ENCODE assay signal across 5 cellular contexts in genomic region chr17:59311521-59311920, GRCh38. TPM values are rescaled to one million over a fixed set of nuclear protein-coding genes. Genes with fewer than 3 reads are reported as not detected.
DNase-seq lines count a peak whose midpoint lies in the region; ATAC-seq, FAIRE-seq and TF ChIP-seq lines count a peak whose summit lies in the region.
"Not testable (repeated sequence)": the region's sequence is repeated elsewhere in the genome, so short reads cannot be mapped to it uniquely, and the experiment has no call there.

No MANE protein-coding gene starts in this region.

- H3F3A ChIP-seq in MM.1S (ENCODE audit: insufficient read depth, low read length), result not testable (repeated sequence)

- not testable (repeated sequence) for H3K4me1 ChIP-seq in MM.1S (ENCODE audit: low read length)
- H3K4me1 ChIP-seq in HepG2 (ENCODE audit: insufficient read depth, low read length), result peaks cover 31% of the 10 kb centered on the region

- not testable (repeated sequence) for TF ChIP-seq EP300 in HepG2 (IDR thresholded peaks at IDR 0.05; ENCODE audit: low read depth in 2 of 2, low read length in 2 of 2); HepG2 (CRISPR knock-in tag; IDR thresholded peaks at IDR 0.05; ENCODE audit: borderline replicate concordance)

- not testable (repeated sequence) for H3K36me3 Mint-ChIP-seq in activated CD4-positive, alpha-beta T cell treated with anti-CD3 and anti-CD28 coated beads, Interleukin-2, amount 10 ng/mL, durations not matched to agents 24 days and 14 days (ENCODE audit: low read depth); chondrocyte (ENCODE audit: low read depth)

- not testable (repeated sequence) for TF ChIP-seq CTCF in MM.1S (IDR thresholded peaks at IDR 0.05; ENCODE audit: low read length); chondrocyte (IDR thresholded peaks at IDR 0.05); HepG2 (CRISPR knock-in tag; IDR thresholded peaks at IDR 0.05)

- H4K20me1 ChIP-seq in MM.1S (ENCODE audit: insufficient read depth, low read length); HepG2 (ENCODE audit: insufficient read depth, low read length): not testable (repeated sequence)

- not testable (repeated sequence) for H3K4me1 Mint-ChIP-seq in activated CD4-positive, alpha-beta T cell treated with anti-CD3 and anti-CD28 coated beads, Interleukin-2, amount 10 ng/mL, durations not matched to agents 24 days and 14 days
- H3K4me1 Mint-ChIP-seq in chondrocyte (ENCODE audit: low read depth), result peaks cover 17% of the 10 kb centered on the region

- 0 out of 2 replicates have a peak overlapping the region, but pooled peaks have one; percentile 21 for H2AFZ ChIP-seq in MM.1S (ENCODE audit: low read length)
- H2AFZ ChIP-seq in HepG2 (ENCODE audit: low read length), result not testable (repeated sequence)

- intact Hi-C loops in activated CD4-positive, alpha-beta T cell treated with anti-CD3 and anti-CD28 coated beads, Interleukin-2, amount 10 ng/mL, durations not matched to agents 24 days and 14 days (cut with micrococcal nuclease), result loop anchor here (1.0 to 2.0 kb wide), 3 partner anchors 130 to 247 kb away; no protein-coding TSS in a partner anchor
- intact Hi-C loops in HepG2 (cut with micrococcal nuclease; ENCODE audit: unreplicated experiment), result loop anchor here (1.0 to 2.0 kb wide), 4 partner anchors 124 to 247 kb away; no protein-coding TSS in a partner anchor

- WGBS in HepG2 (ENCODE audit: low lambda C conversion rate), result 54% methylated on average over 7 of the region's 7 CpGs

- FAIRE-seq in HepG2 (lab: Jason Lieb, UNC), result not testable (repeated sequence)

- TF ChIP-seq POLR2A in HepG2 (IDR thresholded peaks at IDR 0.05; ENCODE audit: insufficient read depth in 1 of 2, low read depth in 2 of 2, low read length in 2 of 2), result not testable (repeated sequence)

- ATAC-seq in HepG2, result not testable (repeated sequence)

- not testable (repeated sequence) for H3K79me2 ChIP-seq in MM.1S (ENCODE audit: low read length); HepG2 (ENCODE audit: insufficient read depth, low read length)

- not testable (repeated sequence) for H3K9me3 Mint-ChIP-seq in activated CD4-positive, alpha-beta T cell treated with anti-CD3 and anti-CD28 coated beads, Interleukin-2, amount 10 ng/mL, durations not matched to agents 24 days and 14 days; chondrocyte (ENCODE audit: low read depth)

- H3K4me2 ChIP-seq in MM.1S (ENCODE audit: low read depth, low read length); HepG2 (ENCODE audit: low read depth, low read length): not testable (repeated sequence)

- not testable (repeated sequence) for H3K9me3 ChIP-seq in MM.1S (replicated peaks; ENCODE audit: insufficient read depth, low read length); HepG2 (ENCODE audit: low read length)

- H3K4me3 ChIP-seq in MM.1S (ENCODE audit: low read length); HepG2 (replicated peaks in 1 of 3; ENCODE audit: insufficient read depth in 1 of 3, low read depth in 2 of 3, low read length in 3 of 3): not testable (repeated sequence)

- not testable (repeated sequence) for H3K36me3 ChIP-seq in MM.1S (replicated peaks; ENCODE audit: insufficient read depth, low read length); HepG2 (replicated peaks in 1 of 2; ENCODE audit: control insufficient read depth in 1 of 2, insufficient read depth in 2 of 2, low read length in 2 of 2)

- in situ Hi-C loops in HepG2 (cut with HindIII; ENCODE audit: extremely low pct_ligation_motif_present, low pct_unique_long_range_greater_than_20kb), result loop anchor here (5.0 kb wide), 1 partner anchor 251 kb away; no protein-coding TSS in a partner anchor

- H3K9ac ChIP-seq in MM.1S (ENCODE audit: low read length); HepG2 (ENCODE audit: insufficient read depth, low read depth, low read length): not testable (repeated sequence)

- peak overlapping the region; percentile 8 for H3K27ac Mint-ChIP-seq in activated CD4-positive, alpha-beta T cell treated with anti-CD3 and anti-CD28 coated beads, Interleukin-2, amount 10 ng/mL, durations not matched to agents 24 days and 14 days
- H3K27ac Mint-ChIP-seq in chondrocyte (ENCODE audit: unreplicated experiment), result peak overlapping the region; percentile 49

- not testable (repeated sequence) for H3K27ac ChIP-seq in MM.1S (ENCODE audit: low read length); HepG2 (ENCODE audit: extremely low read length, insufficient read depth, low read length)

- not testable (repeated sequence) for BruUV-seq in HepG2 (replicated peaks; lab: Mats Ljungman, UMichigan)

- H3K9me2 ChIP-seq in MM.1S (replicated peaks; ENCODE audit: insufficient read depth, low read length), result not testable (repeated sequence)

- not testable (repeated sequence) for TF ChIP-seq RAD21 in HepG2 (CRISPR knock-in tag; IDR thresholded peaks at IDR 0.05)

- not testable (repeated sequence) for DNase-seq in MM.1S; activated CD4-positive, alpha-beta T cell treated with anti-CD3 and anti-CD28 coated beads, Interleukin-2, amount 10 ng/mL, durations not matched to agents 24 days and 14 days; chondrocyte (ENCODE audit: low spot score); HepG2 (ENCODE audit: low spot score)
- peak; percentile 56 for DNase-seq in activated effector memory CD4-positive, alpha-beta T cell treated with anti-CD3 and anti-CD28 coated beads, Interleukin-2, amount 50 U/mL, for 16 hours

- CTCF ChIA-PET in HepG2 (lab: Yijun Ruan, JAX; ENCODE audit: low intra/inter-chr PET ratio, low total read pairs), result interaction anchor here (1.1 to 6.5 kb wide), 4 partner anchors 18 to 248 kb away, joined by 4 to 94 read pairs (median 8); no protein-coding TSS in a partner anchor

- H3K27me3 Mint-ChIP-seq in activated CD4-positive, alpha-beta T cell treated with anti-CD3 and anti-CD28 coated beads, Interleukin-2, amount 10 ng/mL, durations not matched to agents 24 days and 14 days; chondrocyte (ENCODE audit: low read depth): not testable (repeated sequence)

- not testable (repeated sequence) for H3K27me3 ChIP-seq in MM.1S (replicated peaks; ENCODE audit: insufficient read depth, low read length); HepG2 (ENCODE audit: control insufficient read depth in 1 of 2, insufficient read depth in 2 of 2, low read length in 2 of 2)

- not testable (repeated sequence) for H3K4me3 Mint-ChIP-seq in activated CD4-positive, alpha-beta T cell treated with anti-CD3 and anti-CD28 coated beads, Interleukin-2, amount 10 ng/mL, durations not matched to agents 24 days and 14 days; chondrocyte (ENCODE audit: unreplicated experiment)

- POLR2A ChIA-PET in HepG2 (lab: Yijun Ruan, JAX), result interaction anchor here (1.9 kb wide), 2 partner anchors 129 to 308 kb away, joined by 5 to 10 read pairs; partner anchors contain the start of gene CLTC

TF ChIP-seq in HepG2, 621 proteins besides CTCF, POLR2A, EP300 and RAD21:
- 0 out of 2 replicates have a peak, but pooled peaks have one; percentile 71 for TF ChIP-seq CREB1 (IDR thresholded peaks at IDR 0.05)
- TF ChIP-seq CREB1 (CRISPR knock-in tag; IDR thresholded peaks at IDR 0.05), result not testable (repeated sequence)
TF ChIP-seq in HepG2: peak in this region for 1; not testable (repeated sequence) for 620.

RNA-seq across cellular contexts. Expression of gene YPEL2, which starts 19.9 kb away (rescaled TPM):
- 6.2 and 7.0 TPM in 2 replicates for total RNA-seq in activated CD4-positive, alpha-beta T cell treated with anti-CD3 and anti-CD28 coated beads, Interleukin-2, amount 10 ng/mL, durations not matched to agents 24 days and 14 days
- total RNA-seq in chondrocyte (41.9 to 52.2 TPM (median 52.1 TPM) in 3 replicates), HepG2 (2016; rRNA removed; fragmentation: Illumina TruSeq; extraction: Trizol) (7.5 and 8.5 TPM in 2 replicates)
- 18.9 and 21.5 TPM in 2 replicates for total RNA-seq in HepG2 (2016; cell fraction: cytosol; rRNA removed; fragmentation: Illumina TruSeq; extraction: Trizol; ENCODE audit: low read depth)
- 6.7 and 7.0 TPM in 2 replicates for total RNA-seq in HepG2 (2016; cell fraction: insoluble cytoplasmic fraction; rRNA removed; fragmentation: Illumina TruSeq; extraction: Trizol)
- total RNA-seq in HepG2 (2016; cell fraction: membrane; rRNA removed; fragmentation: Illumina TruSeq; extraction: Trizol), result 5.7 and 6.1 TPM in 2 replicates
- total RNA-seq in HepG2 (2016; cell fraction: nucleus; rRNA removed; fragmentation: Illumina TruSeq; extraction: Trizol), result 9.8 and 11.4 TPM in 2 replicates
- 18.2 and 21.1 TPM in 2 replicates for polyA plus RNA-seq in HepG2 (2011; rRNA removed)
- polyA plus RNA-seq in HepG2 (2011; cell fraction: cytosol; rRNA removed), result 8.0 and 10.6 TPM in 2 replicates
- 16.3 and 20.7 TPM in 2 replicates for polyA plus RNA-seq in HepG2 (2011; cell fraction: nucleus; rRNA removed)
- polyA plus RNA-seq in HepG2 (2012), result 11.0 TPM in 2 replicates
- 0.68 and 0.79 TPM in 2 replicates for polyA plus RNA-seq in HepG2 (2016; cell fraction: cytosol; fragmentation: Illumina TruSeq; extraction: Trizol; ENCODE audit: low read depth)
- polyA plus RNA-seq in HepG2 (2016; cell fraction: insoluble cytoplasmic fraction; fragmentation: Illumina TruSeq; extraction: Trizol; ENCODE audit: low read depth), result 5.2 and 5.6 TPM in 2 replicates
- polyA plus RNA-seq in HepG2 (2016; cell fraction: membrane; fragmentation: Illumina TruSeq; extraction: Trizol; ENCODE audit: low read depth), result 2.3 and 2.4 TPM in 2 replicates
- polyA plus RNA-seq in HepG2 (2016; cell fraction: nucleus; fragmentation: Illumina TruSeq; extraction: Trizol; ENCODE audit: insufficient read depth, low read depth), result 12.0 and 12.1 TPM in 2 replicates
- 10.4 and 56.0 TPM in 2 replicates for polyA minus RNA-seq in HepG2 (2011; rRNA and poly(A)+ RNA removed; ENCODE audit: low replicate concordance)
- polyA minus RNA-seq in HepG2 (2011; cell fraction: cytosol; rRNA and poly(A)+ RNA removed), result 12.7 and 15.6 TPM in 2 replicates
- 18.7 and 25.6 TPM in 2 replicates for polyA minus RNA-seq in HepG2 (2011; cell fraction: nucleus; rRNA and poly(A)+ RNA removed)
